Comparison of ENCODE assay signal across 37 cellular contexts in the genomic region with DNA sequence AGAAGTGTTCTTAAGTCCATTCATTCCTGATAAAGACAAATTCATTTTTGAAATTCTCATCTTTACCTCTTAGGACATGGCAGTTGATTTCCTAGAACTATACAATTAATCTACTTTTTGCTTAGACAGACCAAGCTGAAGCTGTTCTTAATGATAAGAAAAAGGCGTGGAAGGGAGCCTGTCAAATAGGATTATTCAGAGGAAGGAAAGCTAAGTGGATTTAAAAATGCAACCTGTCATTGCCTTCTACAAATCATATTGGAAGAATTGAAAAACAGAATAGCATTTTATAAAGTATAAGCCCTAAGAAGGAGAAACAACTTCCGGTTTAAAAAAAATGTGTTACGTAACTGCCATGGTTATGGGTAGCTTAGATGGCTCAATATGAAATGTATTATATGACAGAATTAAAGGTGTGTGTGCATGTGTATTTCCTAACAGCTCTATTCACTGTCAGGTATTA.
"Had no signal": no experiment of that assay in that cellular context is flagged by ENCODE, and none has a peak within 500 bp of the region (broad histone marks: within the 10 kb centered on the region; RNA-seq: fewer than 3 reads in every experiment).

No MANE protein-coding gene starts in this region.

- H3K27ac Mint-ChIP-seq: activated B cell treated with CpG ODN at 0.5 μM for 24 hours; activated CD4-positive, alpha-beta T cell treated with anti-CD3 and anti-CD28 coated beads for 36 hours; activated CD8-positive, alpha-beta memory T cell treated with anti-CD3 and anti-CD28 coated beads, Interleukin-2, amount 10 ng/mL, durations not matched to agents 7 days and 5 days; activated CD8-positive, alpha-beta T cell treated with anti-CD3 and anti-CD28 coated beads, Interleukin-2, amount 10 ng/mL, durations not matched to agents 7 days and 5 days; activated naive CD8-positive, alpha-beta T cell; naive thymus-derived CD8-positive, alpha-beta T cell; stimulated activated memory B cell treated with anti-CD40 and anti-IgM and Interleukin-4, amounts not matched to agents 10 μg/mL and 1 μg/mL and 100 μg/mL, for 72 hours; stimulated activated naive CD8-positive, alpha-beta T cell treated with anti-CD3 and anti-CD28 coated beads, Interleukin-15, amount 100 ng/mL, for 72 hours; T-helper 1 cell treated with Interleukin-12 subunit alpha and Interleukin-12 subunit beta and Interleukin-4 antibody, amounts not matched to agents 30 μg/mL and 1 μg/mL, for 36 hours; type B pancreatic cell had no signal

- FAIRE-seq: kidney, TTC549 had no signal

- H3K4me1 ChIP-seq: body of pancreas, parathyroid adenoma, psoas muscle, right atrium auricular region, vagina had no signal

- H3K4me3 ChIP-seq: body of pancreas, cardiac muscle cell, coronary artery, dorsolateral prefrontal cortex, psoas muscle, right atrium auricular region, smooth muscle cell, vagina had no signal

- H3K9me3 Mint-ChIP-seq: activated B cell treated with CpG ODN at 0.5 μM for 24 hours; naive thymus-derived CD8-positive, alpha-beta T cell; neural crest cell; stimulated activated naive CD8-positive, alpha-beta T cell treated with anti-CD3 and anti-CD28 coated beads, Interleukin-15, amount 100 ng/mL, for 72 hours; T-helper 1 cell treated with Interleukin-12 subunit alpha and Interleukin-12 subunit beta and Interleukin-4 antibody, amounts not matched to agents 30 μg/mL and 1 μg/mL, for 36 hours; type B pancreatic cell had no signal

- H3K4me1 Mint-ChIP-seq: activated B cell treated with CpG ODN at 0.5 μM for 24 hours; activated CD4-positive, alpha-beta T cell treated with anti-CD3 and anti-CD28 coated beads for 36 hours; activated CD8-positive, alpha-beta memory T cell treated with anti-CD3 and anti-CD28 coated beads, Interleukin-2, amount 10 ng/mL, durations not matched to agents 7 days and 5 days; stimulated activated memory B cell treated with anti-CD40 and anti-IgM and Interleukin-4, amounts not matched to agents 10 μg/mL and 1 μg/mL and 100 μg/mL, for 72 hours; stimulated activated naive CD8-positive, alpha-beta T cell treated with anti-CD3 and anti-CD28 coated beads, Interleukin-15, amount 100 ng/mL, for 72 hours had no signal

- H3K27ac ChIP-seq: body of pancreas, cardiac muscle cell, coronary artery, dorsolateral prefrontal cortex, parathyroid adenoma, psoas muscle, right atrium auricular region, vagina had no signal

- H3K27me3 ChIP-seq: body of pancreas, cardiac muscle cell, dorsolateral prefrontal cortex, right atrium auricular region, vagina had no signal

- H3K4me3 Mint-ChIP-seq: activated B cell treated with CpG ODN at 0.5 μM for 24 hours; activated CD4-positive, alpha-beta T cell treated with anti-CD3 and anti-CD28 coated beads for 36 hours; activated CD8-positive, alpha-beta memory T cell treated with anti-CD3 and anti-CD28 coated beads, Interleukin-2, amount 10 ng/mL, durations not matched to agents 7 days and 5 days; activated CD8-positive, alpha-beta T cell treated with anti-CD3 and anti-CD28 coated beads, Interleukin-2, amount 10 ng/mL, durations not matched to agents 7 days and 5 days; activated naive CD8-positive, alpha-beta T cell; naive thymus-derived CD8-positive, alpha-beta T cell; neural crest cell; stimulated activated memory B cell treated with anti-CD40 and anti-IgM and Interleukin-4, amounts not matched to agents 10 μg/mL and 1 μg/mL and 100 μg/mL, for 72 hours; stimulated activated naive CD8-positive, alpha-beta T cell treated with anti-CD3 and anti-CD28 coated beads, Interleukin-15, amount 100 ng/mL, for 72 hours; T-helper 1 cell treated with Interleukin-12 subunit alpha and Interleukin-12 subunit beta and Interleukin-4 antibody, amounts not matched to agents 30 μg/mL and 1 μg/mL, for 36 hours; type B pancreatic cell had no signal

- DNase-seq: activated B cell treated with CpG ODN at 0.5 μM for 24 hours; activated CD4-positive, alpha-beta T cell treated with anti-CD3 and anti-CD28 coated beads for 36 hours; activated CD8-positive, alpha-beta memory T cell treated with anti-CD3 and anti-CD28 coated beads, Interleukin-2, amount 10 ng/mL, durations not matched to agents 7 days and 5 days; activated CD8-positive, alpha-beta T cell treated with anti-CD3 and anti-CD28 coated beads, Interleukin-2, amount 10 ng/mL, durations not matched to agents 7 days and 5 days; activated effector memory CD4-positive, alpha-beta T cell treated with Interleukin-2 at 50 U/mL for 16 hours; activated naive CD4-positive, alpha-beta T cell treated with Interleukin-2 at 50 U/mL for 16 hours; activated T-cell treated with anti-CD3 and anti-CD28 coated beads, Interleukin-2, amount 50 U/mL, for 48 hours; aorta; body of pancreas; dorsolateral prefrontal cortex; effector memory CD4-positive, alpha-beta T cell; foreskin fibroblast; head of caudate nucleus; hippocampal formation; kidney; left colon; naive thymus-derived CD8-positive, alpha-beta T cell; occipital lobe; psoas muscle; stimulated activated CD4-positive, alpha-beta T cell treated with anti-CD3 and anti-CD28 coated beads, Interleukin-1b, Interleukin-23, amount 100 ng/mL, for 48 hours; stimulated activated CD4-positive, alpha-beta T cell treated with anti-CD3 and anti-CD28 coated beads, Interleukin-4, amount 100 ng/mL, for 4 hours; stimulated activated CD8-positive, alpha-beta memory T cell treated with anti-CD3 and anti-CD28 coated beads, Interleukin-4, amount 100 ng/mL, for 48 hours; stimulated activated naive CD8-positive, alpha-beta T cell treated with anti-CD3 and anti-CD28 coated beads, Interleukin-15, amount 100 ng/mL, for 72 hours; substantia nigra; T-helper 9 cell had no signal

- H2AFZ ChIP-seq: parathyroid adenoma had no signal

- H3K36me3 ChIP-seq: cardiac muscle cell, right atrium auricular region, vagina had no signal

- H3K27me3 Mint-ChIP-seq: activated CD4-positive, alpha-beta T cell treated with anti-CD3 and anti-CD28 coated beads for 36 hours; activated CD8-positive, alpha-beta memory T cell treated with anti-CD3 and anti-CD28 coated beads, Interleukin-2, amount 10 ng/mL, durations not matched to agents 7 days and 5 days; activated naive CD8-positive, alpha-beta T cell; stimulated activated naive CD8-positive, alpha-beta T cell treated with anti-CD3 and anti-CD28 coated beads, Interleukin-15, amount 100 ng/mL, for 72 hours; type B pancreatic cell had no signal

- H3K36me3 Mint-ChIP-seq: activated CD8-positive, alpha-beta memory T cell treated with anti-CD3 and anti-CD28 coated beads, Interleukin-2, amount 10 ng/mL, durations not matched to agents 7 days and 5 days; activated naive CD8-positive, alpha-beta T cell; naive thymus-derived CD8-positive, alpha-beta T cell; stimulated activated memory B cell treated with anti-CD40 and anti-IgM and Interleukin-4, amounts not matched to agents 10 μg/mL and 1 μg/mL and 100 μg/mL, for 72 hours; type B pancreatic cell had no signal

- ATAC-seq: activated CD4-positive, alpha-beta T cell treated with anti-CD3 and anti-CD28 coated beads for 36 hours; activated CD8-positive, alpha-beta memory T cell treated with anti-CD3 and anti-CD28 coated beads, Interleukin-2, amount 10 ng/mL, durations not matched to agents 7 days and 5 days; activated CD8-positive, alpha-beta T cell treated with anti-CD3 and anti-CD28 coated beads, Interleukin-2, amount 10 ng/mL, durations not matched to agents 7 days and 5 days; body of pancreas; left colon; naive thymus-derived CD8-positive, alpha-beta T cell; psoas muscle; stimulated activated memory B cell treated with anti-CD40 and anti-IgM and Interleukin-4, amounts not matched to agents 10 μg/mL and 1 μg/mL and 100 μg/mL, for 72 hours; stimulated activated naive CD8-positive, alpha-beta T cell treated with anti-CD3 and anti-CD28 coated beads, Interleukin-15, amount 100 ng/mL, for 72 hours had no signal

- H3K79me2 ChIP-seq: parathyroid adenoma had no signal

- H3K9ac ChIP-seq: parathyroid adenoma had no signal

- H3K4me2 ChIP-seq: smooth muscle cell had no signal

- H3K9me3 ChIP-seq: body of pancreas, psoas muscle, right atrium auricular region, vagina had no signal
